Comparison of ENCODE assay signal across 8 cellular contexts in genomic region chr11:95789506-95790122, GRCh38. TPM values are rescaled to one million over a fixed set of nuclear protein-coding genes. Genes with fewer than 3 reads are reported as not detected.
DNase-seq lines count a peak whose midpoint lies in the region; ATAC-seq, FAIRE-seq and TF ChIP-seq lines count a peak whose summit lies in the region.

TSS of gene FAM76B (minus strand) at chr11:95789782. CDS start at chr11:95789478, 304 bp downstream.

- H3K27me3 ChIP-seq in right atrium auricular region (no peaks in the 10 kb centered on the region), psoas muscle (ENCODE audit: insufficient read depth in 3 of 3, low read length in 2 of 3) (no peaks in the 10 kb centered on the region)

- ATAC-seq in GM18499 (IDR thresholded peaks at IDR 0.05; ENCODE audit: insufficient read depth, unreplicated experiment) (peak; percentile 46), HG02943 (IDR thresholded peaks at IDR 0.05; ENCODE audit: low read depth, unreplicated experiment) (peak; percentile 73), psoas muscle (peak; percentile 93 to 95 (median 94))

- intact Hi-C loops in T-helper 2 cell treated with Interferon-gamma antibody and Interleukin-4, amounts not matched to agents 100 ng/mL and 5 ng/mL, for 36 hours (cut with micrococcal nuclease), result loop anchor here (1.0 to 5.0 kb wide), 15 partner anchors 89 to 1295 kb away; partner anchors contain the start of genes CCDC82, CWC15, ENDOD1 and FUT4
- intact Hi-C loops in psoas muscle (cut with DNase I), result loop anchor here in 1 of 2 donors (5.0 kb wide), 1 partner anchor 817 kb away; the partner anchor contains the start of genes CWC15 and KDM4D

- TF ChIP-seq CTCF in right atrium auricular region (IDR thresholded peaks at IDR 0.05) (no peak), psoas muscle (IDR thresholded peaks at IDR 0.05) (no peak)

- peaks cover 16% of the 10 kb centered on the region for H3K36me3 ChIP-seq in right atrium auricular region
- peaks cover 0 to 36% of the 10 kb centered on the region in 2 donors for H3K36me3 ChIP-seq in psoas muscle (ENCODE audit: insufficient read depth in 1 of 2, low read depth in 1 of 2)

- H3K4me3 ChIP-seq in right atrium auricular region (peak within 1 kb of the TSS; percentile 94 to 98), psoas muscle (peak within 1 kb of the TSS; percentile 73)

- WGBS in psoas muscle, 3 donors, result 0 to 1% (median 0%) methylated on average over 42 to 62 of the region's 62 CpGs

- H3K27ac ChIP-seq in right atrium auricular region (peak within 1 kb of the TSS; percentile 99 to 100), psoas muscle (peak within 1 kb of the TSS; percentile 91)

- peaks cover 0 to 22% of the 10 kb centered on the region in 2 donors for H3K4me1 ChIP-seq in right atrium auricular region
- H3K4me1 ChIP-seq in psoas muscle, result peaks cover 17% of the 10 kb centered on the region

- DNase-seq in NCI-H187 treated with DMSO at 0.1 percent for 48 hours (lab: John Stamatoyannopoulos, UW) (peak; percentile 88), anterior cingulate cortex (lab: John Stamatoyannopoulos, UW) (peak; percentile 84 to 99 (median 97)), right atrium auricular region (ENCODE audit: low spot score) (peak; percentile 97), psoas muscle (peak; percentile 96 to 98), urothelium cell line (ENCODE audit: low spot score) (peak; percentile 95)

- peak; percentile 78 for FAIRE-seq in urothelium cell line (lab: Jason Lieb, UNC)

- no peaks in the 10 kb centered on the region for H3K9me3 ChIP-seq in right atrium auricular region
- H3K9me3 ChIP-seq in psoas muscle, result no peaks in the 10 kb centered on the region

RNA-seq across cellular contexts. Expression of gene FAM76B, which starts in this region (rescaled TPM):
- total RNA-seq in T-helper 2 cell treated with Interferon-gamma antibody and Interleukin-4, amounts not matched to agents 100 ng/mL and 5 ng/mL, for 36 hours, result 46.4 and 50.7 TPM in 2 replicates
- total RNA-seq in right atrium auricular region (1 to 10 TPM; 5.3 to 6.6 TPM), psoas muscle (1 to 10 TPM; 5.8 to 9.4 (median 6.0) TPM)
- 1 to 10 TPM; 4.0 to 5.9 (median 4.4) TPM for polyA plus RNA-seq in psoas muscle

Comparison
In these comparisons a context has a peak if more than half of its experiments do, and no peak if none do; other contexts are left out.
1. Peak in every context shown above with its lines: DNase-seq, ATAC-seq, H3K4me3 ChIP-seq and H3K27ac ChIP-seq.